Comparison of ENCODE assay signal across 8 cellular contexts in genomic region chr19:30278882-30279254, GRCh38.
"Had no signal": no experiment of that assay in that cellular context is flagged by ENCODE, and none has a peak within 500 bp of the region (broad histone marks: within the 10 kb centered on the region; RNA-seq: fewer than 3 reads in every experiment).

No MANE protein-coding gene starts in this region.

- FAIRE-seq: HepG2, HTR-8/SVneo, K562 had no signal

- H3K9ac ChIP-seq: KMS-11 had no signal

- DNase-seq: IMR-90, KBM-7, KG1 had no signal

- H3K4me3 ChIP-seq: K562 had no signal

- H3K4me2 ChIP-seq: KMS-11 had no signal

- H3K27ac ChIP-seq: HL-60, KMS-11 had no signal
